In genomic region chr5:73042993-73043392, GRCh38 we compare ENCODE assay signal across 23 cellular contexts.
"Had no signal": no experiment of that assay in that cellular context is flagged by ENCODE, and none has a peak within 500 bp of the region (broad histone marks: within the 10 kb centered on the region; RNA-seq: fewer than 3 reads in every experiment).

No MANE protein-coding gene starts in this region.

- H3K9me3 ChIP-seq: colonic mucosa, esophagus squamous epithelium, gastrocnemius medialis, lower lobe of right lung had no signal

- H3K4me3 Mint-ChIP-seq: dendritic cell treated with granulocyte-macrophage colony-stimulating factor and Interleukin-4, amounts not matched to agents 40 ng/mL and 50 ng/mL, for 4 days; naive thymus-derived CD4-positive, alpha-beta T cell; natural killer cell had no signal

- H3K4me1 ChIP-seq: colonic mucosa, esophagus squamous epithelium, gastrocnemius medialis, left lung, lower lobe of right lung had no signal

- H3K27me3 ChIP-seq: colonic mucosa, esophagus squamous epithelium, gastrocnemius medialis, heart right ventricle, left lung had no signal

- H3K27ac Mint-ChIP-seq: dendritic cell treated with granulocyte-macrophage colony-stimulating factor and Interleukin-4, amounts not matched to agents 40 ng/mL and 50 ng/mL, for 4 days; naive thymus-derived CD4-positive, alpha-beta T cell; natural killer cell had no signal

- H3K27me3 Mint-ChIP-seq: dendritic cell treated with granulocyte-macrophage colony-stimulating factor and Interleukin-4, amounts not matched to agents 40 ng/mL and 50 ng/mL, for 4 days had no signal

- H3K27ac ChIP-seq: colonic mucosa, esophagus squamous epithelium, gastrocnemius medialis, heart right ventricle, left lung, lower lobe of right lung had no signal

- ATAC-seq: esophagus mucosa; gastrocnemius medialis; heart right ventricle; left cardiac atrium; left lung; left ventricle myocardium superior; lower lobe of right lung; naive thymus-derived CD4-positive, alpha-beta T cell; natural killer cell had no signal

- FAIRE-seq: endothelial cell of umbilical vein, keratinocyte had no signal

- H3K4me1 Mint-ChIP-seq: naive thymus-derived CD4-positive, alpha-beta T cell; natural killer cell had no signal

- DNase-seq: colonic mucosa; cortex of kidney; effector memory CD4-positive, alpha-beta T cell; esophagus squamous epithelium; foreskin fibroblast; foreskin melanocyte; gastrocnemius medialis; glutamatergic neuron; head of caudate nucleus; heart right ventricle; hippocampal formation; left cardiac atrium; left lung; left ventricle myocardium superior; lower lobe of right lung; mesenchymal stem cell; midbrain; naive thymus-derived CD4-positive, alpha-beta T cell; natural killer cell had no signal

- H3K36me3 ChIP-seq: colonic mucosa had no signal

- H3K4me3 ChIP-seq: colonic mucosa, esophagus squamous epithelium, gastrocnemius medialis, heart right ventricle, left lung, lower lobe of right lung had no signal
